ENCODE assay signal across 8 cellular contexts in genomic region chr11:69122642-69123431, GRCh38. TPM values are rescaled to one million over a fixed set of nuclear protein-coding genes. Genes with fewer than 3 reads are reported as not detected.
DNase-seq lines count a peak whose midpoint lies in the region; ATAC-seq and TF ChIP-seq lines count a peak whose summit lies in the region.

No MANE protein-coding gene starts in this region.

- peak; percentile 77 for DNase-seq in CD1c-positive myeloid dendritic cell (ENCODE audit: extremely low spot score)
- peak; percentile 81 for DNase-seq in LHCN-M2 (ENCODE audit: low read depth)
- peak; percentile 59 to 84 for DNase-seq in activated CD8-positive, alpha-beta memory T cell treated with anti-CD3 and anti-CD28 coated beads for 4 hours (ENCODE audit: low read depth in 2 of 2)
- DNase-seq in endothelial cell (ENCODE audit: low spot score) = peak; percentile 48
- peak; percentile 41 to 73 for DNase-seq in stimulated activated naive CD8-positive, alpha-beta T cell treated with anti-CD3 and anti-CD28 coated beads, Interleukin-15, amount 100 ng/mL, for 72 hours
- DNase-seq in OCI-M2 (lab: John Stamatoyannopoulos, UW; ENCODE audit: unreplicated experiment) = no peak

- no peaks in the 10 kb centered on the region for H3K36me3 ChIP-seq in muscle layer of colon (ENCODE audit: insufficient read depth, low read length)

- H3K27ac Mint-ChIP-seq in endothelial cell (ENCODE audit: unreplicated experiment) = no peak overlapping the region
- H3K27ac Mint-ChIP-seq in stimulated activated naive CD8-positive, alpha-beta T cell treated with anti-CD3 and anti-CD28 coated beads, Interleukin-15, amount 100 ng/mL, for 72 hours = peak overlapping the region in 1 of 2 donors; percentile 69

- H3K4me3 Mint-ChIP-seq in endothelial cell (ENCODE audit: unreplicated experiment) = no peak overlapping the region
- peak overlapping the region; percentile 68 to 76 for H3K4me3 Mint-ChIP-seq in stimulated activated naive CD8-positive, alpha-beta T cell treated with anti-CD3 and anti-CD28 coated beads, Interleukin-15, amount 100 ng/mL, for 72 hours

- H3K9me3 ChIP-seq in muscle layer of colon (ENCODE audit: low read length) = no peaks in the 10 kb centered on the region

- peaks cover 21% of the 10 kb centered on the region for H3K4me1 ChIP-seq in muscle layer of colon (ENCODE audit: insufficient read depth, low read length)

- H3K27ac ChIP-seq in muscle layer of colon (ENCODE audit: low read depth, low read length) = no peak overlapping the region

- ATAC-seq in stimulated activated naive CD8-positive, alpha-beta T cell treated with anti-CD3 and anti-CD28 coated beads, Interleukin-15, amount 100 ng/mL, for 72 hours = peak; percentile 90
- no peak for ATAC-seq in GM19035 (IDR thresholded peaks at IDR 0.05; ENCODE audit: unreplicated experiment)

- peak overlapping the region; percentile 23 to 31 for H3K4me3 ChIP-seq in muscle layer of colon (ENCODE audit: low read depth in 1 of 2, low read length in 2 of 2)

- peaks cover 5% of the 10 kb centered on the region for H3K27me3 Mint-ChIP-seq in endothelial cell (ENCODE audit: unreplicated experiment)
- H3K27me3 Mint-ChIP-seq in stimulated activated naive CD8-positive, alpha-beta T cell treated with anti-CD3 and anti-CD28 coated beads, Interleukin-15, amount 100 ng/mL, for 72 hours = no peaks in the 10 kb centered on the region

- H3K4me1 Mint-ChIP-seq in endothelial cell (ENCODE audit: unreplicated experiment) = peaks cover 2% of the 10 kb centered on the region
- peaks cover 40% of the 10 kb centered on the region for H3K4me1 Mint-ChIP-seq in stimulated activated naive CD8-positive, alpha-beta T cell treated with anti-CD3 and anti-CD28 coated beads, Interleukin-15, amount 100 ng/mL, for 72 hours

- no peak overlapping the region for H3K9ac ChIP-seq in muscle layer of colon (ENCODE audit: low read length)

- no peak for TF ChIP-seq CTCF in endothelial cell (IDR thresholded peaks at IDR 0.05; ENCODE audit: unreplicated experiment)

- H3K36me3 Mint-ChIP-seq in endothelial cell (ENCODE audit: low read depth, unreplicated experiment) = peaks cover 4% of the 10 kb centered on the region

- H3K9me3 Mint-ChIP-seq in endothelial cell (ENCODE audit: unreplicated experiment) = no peaks in the 10 kb centered on the region
- H3K9me3 Mint-ChIP-seq in stimulated activated naive CD8-positive, alpha-beta T cell treated with anti-CD3 and anti-CD28 coated beads, Interleukin-15, amount 100 ng/mL, for 72 hours = peaks cover 0 to 4% of the 10 kb centered on the region in 2 donors

- no peaks in the 10 kb centered on the region for H3K27me3 ChIP-seq in muscle layer of colon (ENCODE audit: control insufficient read depth in 1 of 2, insufficient read depth in 2 of 2, low read length in 2 of 2)

RNA-seq across cellular contexts. Expression of gene SMIM38, which starts 32.9 kb away (rescaled TPM):
- total RNA-seq in LHCN-M2 (2014; rRNA removed) (not detected in 2 replicates), endothelial cell (ENCODE audit: unreplicated experiment) (not detected)
- not detected for polyA plus RNA-seq in LHCN-M2 (2012)
